20 cellular contexts compared by ENCODE assay signal in genomic region chr13:29162638-29163037, GRCh38.
DNase-seq lines count a peak whose midpoint lies in the region; ATAC-seq and TF ChIP-seq lines count a peak whose summit lies in the region.
"Had no signal": no experiment of that assay in that cellular context is flagged by ENCODE, and none has a peak within 500 bp of the region (broad histone marks: within the 10 kb centered on the region; RNA-seq: fewer than 3 reads in every experiment).

No MANE protein-coding gene starts in this region.

- H3K4me2 ChIP-seq in neural progenitor cell = no peak overlapping the region

- H3K4me1 Mint-ChIP-seq in neural progenitor cell = peaks cover 3% of the 10 kb centered on the region
- H3K4me1 Mint-ChIP-seq in stimulated activated memory B cell treated with anti-CD40 and anti-IgM and Interleukin-4, amounts not matched to agents 10 μg/mL and 1 μg/mL and 100 μg/mL, for 72 hours = no peaks in the 10 kb centered on the region
- H3K4me1 Mint-ChIP-seq: activated naive CD4-positive, alpha-beta T cell treated with anti-CD3 and anti-CD28 coated beads, Interleukin-2, amount 10 ng/mL, durations not matched to agents 7 days and 5 days; IgD-negative memory B cell; nephron had no signal

- H4K20me1 ChIP-seq in neural progenitor cell (ENCODE audit: low read depth) = no peaks in the 10 kb centered on the region

- H3K4me3 ChIP-seq in choroid plexus epithelial cell (ENCODE audit: low read depth, low read length) = no peak overlapping the region
- no peak overlapping the region for H3K4me3 ChIP-seq in neural progenitor cell
- H3K4me3 ChIP-seq: cardiac muscle cell, heart right ventricle, left ventricle myocardium inferior, SK-N-MC had no signal

- H3K27ac Mint-ChIP-seq in neural progenitor cell = peak overlapping the region; percentile 78
- H3K27ac Mint-ChIP-seq in stimulated activated memory B cell treated with anti-CD40 and anti-IgM and Interleukin-4, amounts not matched to agents 10 μg/mL and 1 μg/mL and 100 μg/mL, for 72 hours = no peak overlapping the region
- H3K27ac Mint-ChIP-seq: activated naive CD4-positive, alpha-beta T cell treated with anti-CD3 and anti-CD28 coated beads, Interleukin-2, amount 10 ng/mL, durations not matched to agents 7 days and 5 days; CD14-positive monocyte; IgD-negative memory B cell; nephron had no signal

- H3K9me3 ChIP-seq in neural progenitor cell (ENCODE audit: low read depth) = no peaks in the 10 kb centered on the region
- H3K9me3 ChIP-seq: heart right ventricle, left ventricle myocardium inferior had no signal

- no peaks in the 10 kb centered on the region for H3K79me2 ChIP-seq in neural progenitor cell (ENCODE audit: low read depth)

- no peaks in the 10 kb centered on the region for H3K4me1 ChIP-seq in neural progenitor cell
- H3K4me1 ChIP-seq: left ventricle myocardium inferior had no signal

- no peak for TF ChIP-seq CTCF in choroid plexus epithelial cell (conservative IDR thresholded peaks at IDR 0.05; ENCODE audit: low read depth, low read length)
- TF ChIP-seq CTCF in neural progenitor cell (IDR thresholded peaks at IDR 0.05) = no peak

- H3K27me3 ChIP-seq in neural progenitor cell = no peaks in the 10 kb centered on the region
- H3K27me3 ChIP-seq: cardiac muscle cell had no signal

- no peak overlapping the region for H3K4me3 Mint-ChIP-seq in neural progenitor cell
- no peak overlapping the region for H3K4me3 Mint-ChIP-seq in stimulated activated memory B cell treated with anti-CD40 and anti-IgM and Interleukin-4, amounts not matched to agents 10 μg/mL and 1 μg/mL and 100 μg/mL, for 72 hours
- H3K4me3 Mint-ChIP-seq: activated naive CD4-positive, alpha-beta T cell treated with anti-CD3 and anti-CD28 coated beads, Interleukin-2, amount 10 ng/mL, durations not matched to agents 7 days and 5 days; CD14-positive monocyte; IgD-negative memory B cell; nephron had no signal

- H3K27me3 Mint-ChIP-seq in neural progenitor cell (ENCODE audit: insufficient read depth, low read depth) = no peaks in the 10 kb centered on the region
- H3K27me3 Mint-ChIP-seq in stimulated activated memory B cell treated with anti-CD40 and anti-IgM and Interleukin-4, amounts not matched to agents 10 μg/mL and 1 μg/mL and 100 μg/mL, for 72 hours = no peaks in the 10 kb centered on the region
- H3K27me3 Mint-ChIP-seq: activated naive CD4-positive, alpha-beta T cell treated with anti-CD3 and anti-CD28 coated beads, Interleukin-2, amount 10 ng/mL, durations not matched to agents 7 days and 5 days had no signal

- no peak overlapping the region for H2AFZ ChIP-seq in neural progenitor cell (replicated peaks)

- DNase-seq in EL (peak; percentile 85), M059J (ENCODE audit: low read depth) (peak; percentile 69), choroid plexus epithelial cell (ENCODE audit: low read depth) (peak; percentile 32), neural progenitor cell (ENCODE audit: low spot score) (no peak)
- DNase-seq in central memory CD4-positive, alpha-beta T cell = no peak
- DNase-seq: activated CD8-positive, alpha-beta memory T cell treated with anti-CD3 and anti-CD28 coated beads for 24 hours; activated naive CD4-positive, alpha-beta T cell treated with anti-CD3 and anti-CD28 coated beads, Interleukin-2, amount 10 ng/mL, durations not matched to agents 7 days and 5 days; GF-D8; heart right ventricle; left ventricle myocardium inferior; right cardiac atrium; stimulated activated naive CD4-positive, alpha-beta T cell treated with Interleukin-2 at 50 U/mL for 16 hours had no signal

- H3K36me3 Mint-ChIP-seq in neural progenitor cell = no peaks in the 10 kb centered on the region
- no peaks in the 10 kb centered on the region for H3K36me3 Mint-ChIP-seq in stimulated activated memory B cell treated with anti-CD40 and anti-IgM and Interleukin-4, amounts not matched to agents 10 μg/mL and 1 μg/mL and 100 μg/mL, for 72 hours
- H3K36me3 Mint-ChIP-seq: activated naive CD4-positive, alpha-beta T cell treated with anti-CD3 and anti-CD28 coated beads, Interleukin-2, amount 10 ng/mL, durations not matched to agents 7 days and 5 days; CD14-positive monocyte; IgD-negative memory B cell had no signal

- H3K9me3 Mint-ChIP-seq in neural progenitor cell = no peaks in the 10 kb centered on the region
- peaks cover 3% of the 10 kb centered on the region for H3K9me3 Mint-ChIP-seq in stimulated activated memory B cell treated with anti-CD40 and anti-IgM and Interleukin-4, amounts not matched to agents 10 μg/mL and 1 μg/mL and 100 μg/mL, for 72 hours
- H3K9me3 Mint-ChIP-seq: activated naive CD4-positive, alpha-beta T cell treated with anti-CD3 and anti-CD28 coated beads, Interleukin-2, amount 10 ng/mL, durations not matched to agents 7 days and 5 days; nephron had no signal

- H3K27ac ChIP-seq in neural progenitor cell = no peak overlapping the region
- H3K27ac ChIP-seq: cardiac muscle cell, heart right ventricle, left ventricle myocardium inferior, SK-N-MC had no signal

- ATAC-seq in stimulated activated memory B cell treated with anti-CD40 and anti-IgM and Interleukin-4, amounts not matched to agents 10 μg/mL and 1 μg/mL and 100 μg/mL, for 72 hours = no peak
- ATAC-seq in GM21528 (IDR thresholded peaks at IDR 0.05; ENCODE audit: low FRiP score, unreplicated experiment) (no peak), HG03108 (IDR thresholded peaks at IDR 0.05; ENCODE audit: unreplicated experiment) (no peak)
- ATAC-seq: heart right ventricle, right cardiac atrium had no signal

- H3K9ac ChIP-seq in neural progenitor cell = no peak overlapping the region

- no peaks in the 10 kb centered on the region for H3F3A ChIP-seq in neural progenitor cell (ENCODE audit: low read depth)

- H3K36me3 ChIP-seq in neural progenitor cell = no peaks in the 10 kb centered on the region
- H3K36me3 ChIP-seq: cardiac muscle cell, heart right ventricle, left ventricle myocardium inferior had no signal

Comparison
In these comparisons a context has a peak if more than half of its experiments do, and no peak if none do; other contexts are left out.
1. DNase-seq: peak in EL (single experiment), M059J (single experiment) and choroid plexus epithelial cell (single experiment); none in neural progenitor cell (single experiment) and central memory CD4-positive, alpha-beta T cell (single experiment).